ENCODE assay signal across 1 cellular context in the genomic region with DNA sequence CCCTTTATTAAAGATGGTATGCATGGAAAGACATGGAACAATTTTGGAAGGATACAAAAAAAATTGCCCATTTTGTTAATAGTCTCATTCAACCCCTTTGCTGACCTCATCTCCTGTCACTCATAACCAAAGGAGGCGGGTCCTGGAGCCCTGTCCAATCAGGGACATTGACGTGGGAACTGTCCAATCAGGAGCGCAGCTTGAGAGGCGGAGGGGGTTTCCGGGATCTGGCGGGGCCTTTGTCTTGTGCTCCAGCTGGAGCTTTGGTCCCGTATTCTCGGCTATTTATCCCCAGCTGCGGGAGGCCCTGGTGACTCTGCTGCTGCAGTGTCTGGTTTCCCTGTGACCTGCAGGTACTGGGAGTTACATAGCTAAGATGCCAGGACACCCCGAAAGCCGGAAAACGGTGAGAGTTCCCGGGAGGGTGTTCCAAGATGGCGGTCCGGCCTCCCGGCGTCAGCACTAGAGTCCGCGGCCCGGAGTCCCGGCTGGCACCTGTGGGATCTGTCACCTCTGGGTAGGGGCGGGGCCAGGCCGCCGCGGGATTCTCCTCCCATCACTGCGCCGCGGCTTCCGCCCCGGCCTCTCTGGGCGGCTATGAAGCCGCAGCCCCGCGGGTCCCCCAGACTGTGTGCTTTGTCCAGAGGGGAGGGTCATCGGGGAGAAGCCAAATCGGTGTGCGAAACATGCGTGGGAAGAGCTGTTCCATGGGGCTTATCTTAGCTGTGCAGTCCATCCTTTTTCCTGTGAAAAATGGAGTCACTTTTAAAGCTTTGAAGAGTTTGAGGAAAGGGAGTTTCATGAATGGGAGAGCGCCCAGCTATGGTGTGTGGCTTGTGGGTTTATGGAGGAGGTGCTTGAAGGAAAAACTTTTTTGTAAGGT.
TF ChIP-seq lines count a peak whose summit lies in the region.

ZNF678 (plus strand) TSS at position 238 of the 883 bp plus-strand sequence. CDS start 87,436 bp downstream, outside the sequence.

TF ChIP-seq in HEK293, 187 proteins besides CTCF, POLR2A, EP300 and RAD21 (continued from another document and continues in another):
- TF ChIP-seq ZBTB6 (tag by site-specific recombination; IDR thresholded peaks at IDR 0.05) (peak; percentile 33; the same call in 1 of the 2 replicates), ZNF473 (tag by site-specific recombination; IDR thresholded peaks at IDR 0.05) (no peak), ZNF514 (tag by site-specific recombination; IDR thresholded peaks at IDR 0.05) (no peak), ZNF658 (tag by site-specific recombination; IDR thresholded peaks at IDR 0.05) (no peak), PRDM10 (tag by site-specific recombination; IDR thresholded peaks at IDR 0.05) (peak; percentile 97), ZNF654 (tag by site-specific recombination; IDR thresholded peaks at IDR 0.05; ENCODE audit: low read depth) (no peak), ZNF561 (tag by site-specific recombination; IDR thresholded peaks at IDR 0.05; ENCODE audit: borderline replicate concordance) (peak; percentile 96), SP3 (tag by site-specific recombination; IDR thresholded peaks at IDR 0.05) (peak; percentile 95), ZNF596 (tag by site-specific recombination; IDR thresholded peaks at IDR 0.05) (peak; percentile 8; the same call in 1 of the 2 replicates), BCL11A (tag by site-specific recombination; IDR thresholded peaks at IDR 0.05; ENCODE audit: low read depth) (no peak; the same call in 1 of the 2 replicates), PRDM1 (tag by site-specific recombination; IDR thresholded peaks at IDR 0.05) (peak; percentile 67), ZNF214 (tag by site-specific recombination; IDR thresholded peaks at IDR 0.05; ENCODE audit: borderline replicate concordance) (no peak), WT1 (tag by site-specific recombination; IDR thresholded peaks at IDR 0.05) (peak; percentile 75), ZNF354C (tag by site-specific recombination; IDR thresholded peaks at IDR 0.05; ENCODE audit: borderline replicate concordance, low read depth) (no peak), HIC1 (tag by site-specific recombination; IDR thresholded peaks at IDR 0.05) (peak; percentile 94), ZNF398 (tag by site-specific recombination; IDR thresholded peaks at IDR 0.05) (no peak), GLIS1 (tag by site-specific recombination; IDR thresholded peaks at IDR 0.05) (peak; percentile 80), ZNF548 (tag by site-specific recombination; IDR thresholded peaks at IDR 0.05) (no peak), SP7 (tag by site-specific recombination; IDR thresholded peaks at IDR 0.05) (peak; percentile 80), GLIS2 (tag by site-specific recombination; IDR thresholded peaks at IDR 0.05) (peak; percentile 93), SCRT2 (tag by site-specific recombination; IDR thresholded peaks at IDR 0.05) (peak; percentile 100), ZNF529 (tag by site-specific recombination; IDR thresholded peaks at IDR 0.05; ENCODE audit: insufficient replicate concordance) (no peak), ZNF274 (IDR thresholded peaks at IDR 0.05; ENCODE audit: low read length) (no peak), ZNF274 (tag by site-specific recombination; IDR thresholded peaks at IDR 0.05; ENCODE audit: borderline replicate concordance) (no peak), ZNF211 (tag by site-specific recombination; IDR thresholded peaks at IDR 0.05; ENCODE audit: low read depth) (no peak)
- TF ChIP-seq, protein P1, sequence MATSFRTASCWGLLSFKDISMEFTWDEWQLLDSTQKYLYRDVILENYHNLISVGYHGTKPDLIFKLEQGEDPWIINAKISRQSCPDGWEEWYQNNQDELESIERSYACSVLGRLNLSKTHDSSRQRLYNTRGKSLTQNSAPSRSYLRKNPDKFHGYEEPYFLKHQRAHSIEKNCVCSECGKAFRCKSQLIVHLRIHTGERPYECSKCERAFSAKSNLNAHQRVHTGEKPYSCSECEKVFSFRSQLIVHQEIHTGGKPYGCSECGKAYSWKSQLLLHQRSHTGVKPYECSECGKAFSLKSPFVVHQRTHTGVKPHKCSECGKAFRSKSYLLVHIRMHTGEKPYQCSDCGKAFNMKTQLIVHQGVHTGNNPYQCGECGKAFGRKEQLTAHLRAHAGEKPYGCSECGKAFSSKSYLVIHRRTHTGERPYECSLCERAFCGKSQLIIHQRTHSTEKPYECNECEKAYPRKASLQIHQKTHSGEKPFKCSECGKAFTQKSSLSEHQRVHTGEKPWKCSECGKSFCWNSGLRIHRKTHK (tag by site-specific recombination; IDR thresholded peaks at IDR 0.05): no peak
- TF ChIP-seq, protein P2, sequence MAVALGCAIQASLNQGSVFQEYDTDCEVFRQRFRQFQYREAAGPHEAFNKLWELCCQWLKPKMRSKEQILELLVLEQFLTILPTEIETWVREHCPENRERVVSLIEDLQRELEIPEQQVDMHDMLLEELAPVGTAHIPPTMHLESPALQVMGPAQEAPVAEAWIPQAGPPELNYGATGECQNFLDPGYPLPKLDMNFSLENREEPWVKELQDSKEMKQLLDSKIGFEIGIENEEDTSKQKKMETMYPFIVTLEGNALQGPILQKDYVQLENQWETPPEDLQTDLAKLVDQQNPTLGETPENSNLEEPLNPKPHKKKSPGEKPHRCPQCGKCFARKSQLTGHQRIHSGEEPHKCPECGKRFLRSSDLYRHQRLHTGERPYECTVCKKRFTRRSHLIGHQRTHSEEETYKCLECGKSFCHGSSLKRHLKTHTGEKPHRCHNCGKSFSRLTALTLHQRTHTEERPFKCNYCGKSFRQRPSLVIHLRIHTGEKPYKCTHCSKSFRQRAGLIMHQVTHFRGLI (tag by site-specific recombination; IDR thresholded peaks at IDR 0.05): 0 out of 2 replicates have a peak, but pooled peaks have one; percentile 11
- TF ChIP-seq, protein P3, sequence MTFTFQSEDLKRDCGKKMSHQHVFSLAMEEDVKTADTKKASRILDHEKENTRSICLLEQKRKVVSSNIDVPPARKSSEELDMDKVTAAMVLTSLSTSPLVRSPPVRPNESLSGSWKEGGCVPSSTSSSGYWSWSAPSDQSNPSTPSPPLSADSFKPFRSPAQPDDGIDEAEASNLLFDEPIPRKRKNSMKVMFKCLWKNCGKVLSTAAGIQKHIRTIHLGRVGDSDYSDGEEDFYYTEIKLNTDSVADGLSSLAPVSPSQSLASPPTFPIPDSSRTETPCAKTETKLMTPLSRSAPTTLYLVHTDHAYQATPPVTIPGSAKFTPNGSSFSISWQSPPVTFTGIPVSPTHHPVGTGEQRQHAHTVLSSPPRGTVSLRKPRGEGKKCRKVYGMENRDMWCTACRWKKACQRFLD (tag by site-specific recombination; IDR thresholded peaks at IDR 0.05): no peak
- TF ChIP-seq, protein P4, sequence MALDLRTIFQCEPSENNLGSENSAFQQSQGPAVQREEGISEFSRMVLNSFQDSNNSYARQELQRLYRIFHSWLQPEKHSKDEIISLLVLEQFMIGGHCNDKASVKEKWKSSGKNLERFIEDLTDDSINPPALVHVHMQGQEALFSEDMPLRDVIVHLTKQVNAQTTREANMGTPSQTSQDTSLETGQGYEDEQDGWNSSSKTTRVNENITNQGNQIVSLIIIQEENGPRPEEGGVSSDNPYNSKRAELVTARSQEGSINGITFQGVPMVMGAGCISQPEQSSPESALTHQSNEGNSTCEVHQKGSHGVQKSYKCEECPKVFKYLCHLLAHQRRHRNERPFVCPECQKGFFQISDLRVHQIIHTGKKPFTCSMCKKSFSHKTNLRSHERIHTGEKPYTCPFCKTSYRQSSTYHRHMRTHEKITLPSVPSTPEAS (tag by site-specific recombination; IDR thresholded peaks at IDR 0.05): 0 out of 2 replicates have a peak, but pooled peaks have one; percentile 10
- TF ChIP-seq, protein P5, sequence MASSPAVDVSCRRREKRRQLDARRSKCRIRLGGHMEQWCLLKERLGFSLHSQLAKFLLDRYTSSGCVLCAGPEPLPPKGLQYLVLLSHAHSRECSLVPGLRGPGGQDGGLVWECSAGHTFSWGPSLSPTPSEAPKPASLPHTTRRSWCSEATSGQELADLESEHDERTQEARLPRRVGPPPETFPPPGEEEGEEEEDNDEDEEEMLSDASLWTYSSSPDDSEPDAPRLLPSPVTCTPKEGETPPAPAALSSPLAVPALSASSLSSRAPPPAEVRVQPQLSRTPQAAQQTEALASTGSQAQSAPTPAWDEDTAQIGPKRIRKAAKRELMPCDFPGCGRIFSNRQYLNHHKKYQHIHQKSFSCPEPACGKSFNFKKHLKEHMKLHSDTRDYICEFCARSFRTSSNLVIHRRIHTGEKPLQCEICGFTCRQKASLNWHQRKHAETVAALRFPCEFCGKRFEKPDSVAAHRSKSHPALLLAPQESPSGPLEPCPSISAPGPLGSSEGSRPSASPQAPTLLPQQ (tag by site-specific recombination; IDR thresholded peaks at IDR 0.05): peak; percentile 77; the same call in 1 of the 2 replicates
- TF ChIP-seq, protein P6, sequence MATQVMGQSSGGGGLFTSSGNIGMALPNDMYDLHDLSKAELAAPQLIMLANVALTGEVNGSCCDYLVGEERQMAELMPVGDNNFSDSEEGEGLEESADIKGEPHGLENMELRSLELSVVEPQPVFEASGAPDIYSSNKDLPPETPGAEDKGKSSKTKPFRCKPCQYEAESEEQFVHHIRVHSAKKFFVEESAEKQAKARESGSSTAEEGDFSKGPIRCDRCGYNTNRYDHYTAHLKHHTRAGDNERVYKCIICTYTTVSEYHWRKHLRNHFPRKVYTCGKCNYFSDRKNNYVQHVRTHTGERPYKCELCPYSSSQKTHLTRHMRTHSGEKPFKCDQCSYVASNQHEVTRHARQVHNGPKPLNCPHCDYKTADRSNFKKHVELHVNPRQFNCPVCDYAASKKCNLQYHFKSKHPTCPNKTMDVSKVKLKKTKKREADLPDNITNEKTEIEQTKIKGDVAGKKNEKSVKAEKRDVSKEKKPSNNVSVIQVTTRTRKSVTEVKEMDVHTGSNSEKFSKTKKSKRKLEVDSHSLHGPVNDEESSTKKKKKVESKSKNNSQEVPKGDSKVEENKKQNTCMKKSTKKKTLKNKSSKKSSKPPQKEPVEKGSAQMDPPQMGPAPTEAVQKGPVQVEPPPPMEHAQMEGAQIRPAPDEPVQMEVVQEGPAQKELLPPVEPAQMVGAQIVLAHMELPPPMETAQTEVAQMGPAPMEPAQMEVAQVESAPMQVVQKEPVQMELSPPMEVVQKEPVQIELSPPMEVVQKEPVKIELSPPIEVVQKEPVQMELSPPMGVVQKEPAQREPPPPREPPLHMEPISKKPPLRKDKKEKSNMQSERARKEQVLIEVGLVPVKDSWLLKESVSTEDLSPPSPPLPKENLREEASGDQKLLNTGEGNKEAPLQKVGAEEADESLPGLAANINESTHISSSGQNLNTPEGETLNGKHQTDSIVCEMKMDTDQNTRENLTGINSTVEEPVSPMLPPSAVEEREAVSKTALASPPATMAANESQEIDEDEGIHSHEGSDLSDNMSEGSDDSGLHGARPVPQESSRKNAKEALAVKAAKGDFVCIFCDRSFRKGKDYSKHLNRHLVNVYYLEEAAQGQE (tag by site-specific recombination; IDR thresholded peaks at IDR 0.05): 0 out of 2 replicates have a peak, but pooled peaks have one; percentile 16
